In the genomic region with DNA sequence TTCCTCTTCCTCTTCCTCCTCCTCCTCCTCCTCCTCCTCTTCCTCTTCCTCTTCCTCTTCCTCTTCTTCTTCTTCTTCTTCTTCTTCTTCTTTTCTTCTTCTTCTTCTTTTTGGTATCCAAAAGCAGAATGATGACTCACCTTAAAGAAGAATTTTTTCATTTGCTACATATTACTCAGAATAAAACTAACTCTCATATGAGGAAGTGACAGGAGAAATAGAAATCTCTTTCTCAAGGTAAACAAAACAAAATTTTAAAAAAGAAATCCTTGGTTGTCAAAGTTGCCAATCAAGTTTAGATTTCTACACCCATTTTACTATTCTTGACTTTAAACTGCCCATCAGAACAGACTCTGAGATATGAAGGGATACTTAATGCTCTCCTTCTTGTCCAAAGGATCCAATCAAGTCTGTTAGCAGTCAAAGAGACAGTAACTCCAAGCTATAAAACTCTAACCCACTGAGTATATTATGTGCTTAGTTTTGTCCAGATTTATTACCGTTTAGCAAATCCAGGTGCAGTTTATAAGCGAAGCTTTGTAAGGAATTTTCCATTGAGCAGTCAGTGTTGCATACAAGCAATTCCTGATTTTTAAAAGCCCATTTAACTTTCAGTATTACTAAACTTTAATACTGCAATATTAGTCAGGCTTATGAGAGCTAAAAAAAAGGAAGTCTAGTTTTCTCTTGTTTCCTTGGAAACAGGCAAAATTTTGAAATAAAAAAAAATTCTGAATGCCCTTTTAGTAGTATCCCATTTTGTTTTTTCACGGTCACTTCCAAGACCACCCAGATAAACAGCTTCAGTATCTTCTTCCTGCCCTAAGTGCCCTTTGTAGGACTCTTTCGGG, we compare ENCODE assay signal across 1 cellular context.
TF ChIP-seq lines count a peak whose summit lies in the region.

No MANE protein-coding gene starts in this region.

TF ChIP-seq in SK-N-SH treated with all-trans-retinoic acid at 6 μM for 48 hours, 23 proteins besides CTCF, POLR2A, EP300 and RAD21 (continued from another document):
- no peak for TF ChIP-seq PATZ1 (CRISPR knock-in tag; IDR thresholded peaks at IDR 0.05; ENCODE audit: borderline replicate concordance)
TF ChIP-seq in SK-N-SH treated with all-trans-retinoic acid at 6 μM for 48 hours: peak in this region for 0.
